Comparison of ENCODE assay signal across 14 cellular contexts in genomic region chr10:6597478-6597877, GRCh38. TPM values are rescaled to one million over a fixed set of nuclear protein-coding genes. Genes with fewer than 3 reads are reported as not detected.
A peak's percentile ranks its signal among the peaks of the same experiment; 100 is the strongest.
DNase-seq lines count a peak whose midpoint lies in the region; ATAC-seq and TF ChIP-seq lines count a peak whose summit lies in the region.
"Had no signal": no experiment of that assay in that cellular context is flagged by ENCODE, and none has a peak within 500 bp of the region (broad histone marks: within the 10 kb centered on the region; RNA-seq: fewer than 3 reads in every experiment).

No MANE protein-coding gene starts in this region.

- DNase-seq in activated naive CD4-positive, alpha-beta T cell treated with anti-CD3 and anti-CD28 coated beads for 36 hours = no peak
- DNase-seq in activated naive CD4-positive, alpha-beta T cell (lab: John Stamatoyannopoulos, UW) = no peak
- DNase-seq in T-helper 17 cell = no peak
- DNase-seq in activated naive CD8-positive, alpha-beta T cell treated with anti-CD3 and anti-CD28 coated beads for 36 hours = no peak
- no peak for DNase-seq in NK-92 treated with Interleukin-12 subunit alpha and Interleukin-12 subunit beta, amount 100 ng/mL, for 24 hours (lab: John Stamatoyannopoulos, UW)
- DNase-seq in HEK293T (ENCODE audit: extremely low spot score) = no peak
- DNase-seq: BE2C, GM23248, NCI-H1417, NCI-H1930, NCI-H510A had no signal

- peaks cover 5% of the 10 kb centered on the region for H3K9me3 Mint-ChIP-seq in activated naive CD4-positive, alpha-beta T cell treated with anti-CD3 and anti-CD28 coated beads for 36 hours
- peaks cover 12% of the 10 kb centered on the region for H3K9me3 Mint-ChIP-seq in activated naive CD8-positive, alpha-beta T cell treated with anti-CD3 and anti-CD28 coated beads for 36 hours
- peaks cover 11% of the 10 kb centered on the region for H3K9me3 Mint-ChIP-seq in stimulated activated naive CD8-positive, alpha-beta T cell treated with anti-CD3 and anti-CD28 coated beads, Interleukin-15, Interleukin-2, amounts not matched to agents 100 ng/mL and 50 ng/mL, for 24 hours

- CTCF ChIA-PET in activated naive CD4-positive, alpha-beta T cell treated with anti-CD3 and anti-CD28 coated beads for 36 hours (lab: Charles Lee) = interaction anchor here (0.7 to 1.7 kb wide), 3 partner anchors 9 to 150 kb away, joined by 3 to 6 read pairs (median 3); no protein-coding TSS in a partner anchor
- CTCF ChIA-PET in HEK293T (lab: Yijun Ruan, JAX) = no interaction called here

- intact Hi-C loops in activated naive CD4-positive, alpha-beta T cell treated with anti-CD3 and anti-CD28 coated beads for 36 hours (cut with micrococcal nuclease) = loop anchor here (5.0 to 10.0 kb wide), 2 partner anchors 545 to 783 kb away; partner anchors contain the start of gene GDI2

- no peaks in the 10 kb centered on the region for H3K9me3 ChIP-seq in T-helper 17 cell (ENCODE audit: control insufficient read depth, low read length, poor library complexity, severe bottlenecking)
- H3K9me3 ChIP-seq: BE2C had no signal

- peaks cover 10% of the 10 kb centered on the region for H3K36me3 Mint-ChIP-seq in activated naive CD4-positive, alpha-beta T cell treated with anti-CD3 and anti-CD28 coated beads for 36 hours (ENCODE audit: low read depth)
- H3K36me3 Mint-ChIP-seq in T-helper 17 cell (ENCODE audit: low read depth) = peaks cover 9% of the 10 kb centered on the region
- peaks cover 63% of the 10 kb centered on the region for H3K36me3 Mint-ChIP-seq in activated naive CD8-positive, alpha-beta T cell treated with anti-CD3 and anti-CD28 coated beads for 36 hours
- peaks cover 31% of the 10 kb centered on the region for H3K36me3 Mint-ChIP-seq in stimulated activated naive CD8-positive, alpha-beta T cell treated with anti-CD3 and anti-CD28 coated beads, Interleukin-15, Interleukin-2, amounts not matched to agents 100 ng/mL and 50 ng/mL, for 24 hours (ENCODE audit: low read depth)

- ATAC-seq in T-helper 17 cell = no peak
- ATAC-seq: HCT116 had no signal

- H3K27me3 Mint-ChIP-seq in activated naive CD4-positive, alpha-beta T cell treated with anti-CD3 and anti-CD28 coated beads for 36 hours (ENCODE audit: low read depth) = no peaks in the 10 kb centered on the region
- H3K27me3 Mint-ChIP-seq in T-helper 17 cell = no peaks in the 10 kb centered on the region
- H3K27me3 Mint-ChIP-seq in activated naive CD8-positive, alpha-beta T cell treated with anti-CD3 and anti-CD28 coated beads for 36 hours = no peaks in the 10 kb centered on the region
- H3K27me3 Mint-ChIP-seq in stimulated activated naive CD8-positive, alpha-beta T cell treated with anti-CD3 and anti-CD28 coated beads, Interleukin-15, Interleukin-2, amounts not matched to agents 100 ng/mL and 50 ng/mL, for 24 hours = no peaks in the 10 kb centered on the region

- H3K4me1 Mint-ChIP-seq in activated naive CD4-positive, alpha-beta T cell treated with anti-CD3 and anti-CD28 coated beads for 36 hours (ENCODE audit: low read depth) = peaks cover 85% of the 10 kb centered on the region
- peaks cover 62% of the 10 kb centered on the region for H3K4me1 Mint-ChIP-seq in T-helper 17 cell
- H3K4me1 Mint-ChIP-seq in activated naive CD8-positive, alpha-beta T cell treated with anti-CD3 and anti-CD28 coated beads for 36 hours = peaks cover 88% of the 10 kb centered on the region
- peaks cover 98% of the 10 kb centered on the region for H3K4me1 Mint-ChIP-seq in stimulated activated naive CD8-positive, alpha-beta T cell treated with anti-CD3 and anti-CD28 coated beads, Interleukin-15, Interleukin-2, amounts not matched to agents 100 ng/mL and 50 ng/mL, for 24 hours (ENCODE audit: low read depth)

- peak overlapping the region; percentile 91 for H3K27ac Mint-ChIP-seq in activated naive CD4-positive, alpha-beta T cell treated with anti-CD3 and anti-CD28 coated beads for 36 hours
- H3K27ac Mint-ChIP-seq in T-helper 17 cell = peak overlapping the region; percentile 51
- peak overlapping the region; percentile 86 for H3K27ac Mint-ChIP-seq in activated naive CD8-positive, alpha-beta T cell treated with anti-CD3 and anti-CD28 coated beads for 36 hours
- H3K27ac Mint-ChIP-seq in stimulated activated naive CD8-positive, alpha-beta T cell treated with anti-CD3 and anti-CD28 coated beads, Interleukin-15, Interleukin-2, amounts not matched to agents 100 ng/mL and 50 ng/mL, for 24 hours = peak overlapping the region; percentile 82

- POLR2A ChIA-PET in HEK293T (lab: Yijun Ruan, JAX) = no interaction called here

- peak overlapping the region; percentile 10 for H3K4me3 Mint-ChIP-seq in activated naive CD4-positive, alpha-beta T cell treated with anti-CD3 and anti-CD28 coated beads for 36 hours
- no peak overlapping the region for H3K4me3 Mint-ChIP-seq in T-helper 17 cell
- H3K4me3 Mint-ChIP-seq in activated naive CD8-positive, alpha-beta T cell treated with anti-CD3 and anti-CD28 coated beads for 36 hours = peak overlapping the region; percentile 42
- peak overlapping the region; percentile 1 for H3K4me3 Mint-ChIP-seq in stimulated activated naive CD8-positive, alpha-beta T cell treated with anti-CD3 and anti-CD28 coated beads, Interleukin-15, Interleukin-2, amounts not matched to agents 100 ng/mL and 50 ng/mL, for 24 hours

TF ChIP-seq in HEK293T, 16 proteins besides CTCF, POLR2A, EP300 and RAD21:
- TF ChIP-seq NFRKB (IDR thresholded peaks at IDR 0.05) (no peak), CTBP1 (IDR thresholded peaks at IDR 0.05; ENCODE audit: borderline replicate concordance) (no peak), ELF4 (IDR thresholded peaks at IDR 0.05) (no peak), L3MBTL2 (conservative IDR thresholded peaks at IDR 0.05) (no peak), BHLHE40 (IDR thresholded peaks at IDR 0.05; ENCODE audit: borderline replicate concordance) (no peak), ZNF384 (IDR thresholded peaks at IDR 0.05) (no peak), LEF1 (IDR thresholded peaks at IDR 0.05; ENCODE audit: borderline replicate concordance) (no peak), HDGF (IDR thresholded peaks at IDR 0.05; ENCODE audit: borderline replicate concordance) (no peak), TARDBP (IDR thresholded peaks at IDR 0.05) (no peak), FOXA1 (IDR thresholded peaks at IDR 0.05) (no peak), FOXK2 (IDR thresholded peaks at IDR 0.05) (no peak), SUZ12 (IDR thresholded peaks at IDR 0.05) (no peak), FOXM1 (IDR thresholded peaks at IDR 0.05; ENCODE audit: borderline replicate concordance) (no peak), ARNT (IDR thresholded peaks at IDR 0.05) (no peak)

RNA-seq across cellular contexts. Expression of gene PRKCQ, which starts 17.4 kb away (rescaled TPM):
- total RNA-seq in activated naive CD4-positive, alpha-beta T cell treated with anti-CD3 and anti-CD28 coated beads for 36 hours = 10 to 100 TPM; 49.5 to 53.0 TPM
- 10 to 100 TPM; 66.3 to 70.0 TPM for total RNA-seq in T-helper 17 cell
- 10 to 100 TPM; 44.9 to 45.9 TPM for total RNA-seq in activated naive CD8-positive, alpha-beta T cell treated with anti-CD3 and anti-CD28 coated beads for 36 hours
- total RNA-seq: GM23248, RPMI7951 had no signal
